In the genomic region with DNA sequence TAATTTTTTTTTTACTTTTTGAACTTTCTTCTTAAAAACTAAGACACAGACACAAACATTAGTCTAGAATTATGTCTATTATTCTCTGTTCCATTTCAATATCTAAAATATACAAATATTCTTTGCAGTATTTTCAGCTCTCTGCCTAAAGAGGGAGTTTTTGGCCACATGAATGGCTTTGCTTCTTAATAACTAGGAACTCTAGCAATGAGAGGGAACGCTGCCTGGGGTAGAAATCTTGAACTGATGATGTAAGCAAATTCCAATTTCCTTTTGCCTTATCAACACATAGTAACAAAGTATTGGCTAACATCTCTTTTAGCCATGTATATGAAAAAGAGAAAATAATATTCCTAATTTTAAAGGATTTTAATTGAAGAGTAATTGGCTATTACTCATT, we compare ENCODE assay signal across 11 cellular contexts. TPM values are rescaled to one million over a fixed set of nuclear protein-coding genes. Genes with fewer than 3 reads are reported as not detected.
A peak's percentile ranks its signal among the peaks of the same experiment; 100 is the strongest.
DNase-seq lines count a peak whose midpoint lies in the region; ATAC-seq and TF ChIP-seq lines count a peak whose summit lies in the region.
"Had no signal": no experiment of that assay in that cellular context is flagged by ENCODE, and none has a peak within 500 bp of the region (broad histone marks: within the 10 kb centered on the region; RNA-seq: fewer than 3 reads in every experiment).

No MANE protein-coding gene starts in this region.

- DNase-seq in AG10803 (ENCODE audit: low read depth) (peak; percentile 16), HT-29 (ENCODE audit: low spot score) (peak; percentile 34), astrocyte of the hippocampus (ENCODE audit: low read depth, low spot score) (peak; percentile 73), left kidney (ENCODE audit: low read depth, low spot score) (peak; percentile 2), posterior cingulate gyrus (no peak), NCI-H2081 treated with DMSO at 0.1 percent for 48 hours (lab: John Stamatoyannopoulos, UW) (no peak), NCI-H2196 treated with DMSO at 0.1 percent for 48 hours (lab: John Stamatoyannopoulos, UW; ENCODE audit: unreplicated experiment) (no peak)
- DNase-seq: effector memory CD4-positive, alpha-beta T cell; left cardiac atrium had no signal

- TF ChIP-seq CTCF in AG10803 (conservative IDR thresholded peaks at IDR 0.05; ENCODE audit: low read length): no peak; the same call in 1 of the 2 replicates

- intact Hi-C loops in posterior cingulate gyrus (cut with DNase I): no loop called here

- H3K4me3 ChIP-seq in AG10803 (ENCODE audit: low read length): no peak overlapping the region

- no peak for ATAC-seq in GM21723 (IDR thresholded peaks at IDR 0.05; ENCODE audit: unreplicated experiment)
- ATAC-seq: activated T-helper 17 cell treated with anti-CD3 and anti-CD28 coated beads, Interleukin-2, amount 50 U/mL, for 72 hours had no signal

RNA-seq across cellular contexts. Expression of gene SLC25A46, which starts 51.9 kb away (rescaled TPM):
- 25.8 and 28.1 TPM in 2 replicates for total RNA-seq in HT-29 (2014; rRNA removed; shearing (Covaris generic))

Comparison
In these comparisons a context has a peak if more than half of its experiments do, and no peak if none do; other contexts are left out.
1. DNase-seq: peak in AG10803 (single experiment), HT-29 (single experiment), astrocyte of the hippocampus (single experiment) and left kidney (single experiment); none in posterior cingulate gyrus (0 of 10), NCI-H2081 treated with DMSO at 0.1 percent for 48 hours (single experiment) and NCI-H2196 treated with DMSO at 0.1 percent for 48 hours (single experiment).